In genomic region chr21:17784604-17785402, GRCh38 we compare ENCODE assay signal across 9 cellular contexts. TPM values are rescaled to one million over a fixed set of nuclear protein-coding genes. Genes with fewer than 3 reads are reported as not detected.
DNase-seq lines count a peak whose midpoint lies in the region; ATAC-seq and TF ChIP-seq lines count a peak whose summit lies in the region.
"Had no signal": no experiment of that assay in that cellular context is flagged by ENCODE, and none has a peak within 500 bp of the region (broad histone marks: within the 10 kb centered on the region; RNA-seq: fewer than 3 reads in every experiment).

No MANE protein-coding gene starts in this region.

- H3K27ac ChIP-seq in OCI-LY3 (ENCODE audit: low read length) = peak overlapping the region; percentile 98
- no peak overlapping the region for H3K27ac ChIP-seq in osteoblast (ENCODE audit: low read depth, low read length)
- H3K27ac ChIP-seq in PC-9 = no peak overlapping the region

- ATAC-seq in GM18870 (IDR thresholded peaks at IDR 0.05; ENCODE audit: unreplicated experiment) = peak; percentile 53
- ATAC-seq in HG02840 (IDR thresholded peaks at IDR 0.05; ENCODE audit: low FRiP score, unreplicated experiment) = peak; percentile 50
- peak in 1 of 2 donors; percentile 14 for ATAC-seq in naive B cell (ENCODE audit: low read depth in 2 of 2)
- ATAC-seq: Panc1 had no signal

- peak overlapping the region; percentile 68 for H3K9ac ChIP-seq in OCI-LY3 (ENCODE audit: low read length)

- TF ChIP-seq CTCF in OCI-LY3 (IDR thresholded peaks at IDR 0.05; ENCODE audit: low read depth, low read length) (no peak), osteoblast (IDR thresholded peaks at IDR 0.05; ENCODE audit: extremely low read depth, low read depth, low read length) (no peak), PC-9 (conservative IDR thresholded peaks at IDR 0.05) (no peak)

- CTCF ChIA-PET in PC-9 (lab: Charles Lee) = no interaction called here

- H3K9me2 ChIP-seq in PC-9 (ENCODE audit: insufficient read depth) = no peaks in the 10 kb centered on the region

- DNase-seq in naive B cell (no peak), NCI-H2227 treated with DMSO at 0.1 percent for 48 hours (lab: John Stamatoyannopoulos, UW) (no peak), NCI-H446 (lab: John Stamatoyannopoulos, UW) (no peak), osteoblast (ENCODE audit: insufficient read length, low spot score, missing footprints) (no peak), PC-9 (no peak)

- H2AFZ ChIP-seq in OCI-LY3 (ENCODE audit: low read depth, low read length) (no peak overlapping the region), osteoblast (ENCODE audit: low read length) (no peak overlapping the region), PC-9 (no peak overlapping the region)

- H3K36me3 ChIP-seq in OCI-LY3 (replicated peaks; ENCODE audit: low read depth, low read length) = peaks cover 45% of the 10 kb centered on the region
- peaks cover 6% of the 10 kb centered on the region for H3K36me3 ChIP-seq in osteoblast (ENCODE audit: insufficient read depth, low read length)
- peaks cover 7% of the 10 kb centered on the region; the same call in 1 of the 2 replicates for H3K36me3 ChIP-seq in PC-9 (ENCODE audit: low read depth)

- H3K4me3 Mint-ChIP-seq in naive B cell = peak overlapping the region; percentile 1 to 93 (median 82)

- H3K27me3 Mint-ChIP-seq in naive B cell = peaks cover 0 to 1% (median 0%) of the 10 kb centered on the region in 3 donors

- intact Hi-C loops in PC-9 (cut with micrococcal nuclease; ENCODE audit: unreplicated experiment) = no loop called here

- H3K4me1 ChIP-seq in OCI-LY3 (ENCODE audit: low read length) (peaks cover 70% of the 10 kb centered on the region), osteoblast (ENCODE audit: insufficient read depth, low read length) (peaks cover 4% of the 10 kb centered on the region), PC-9 (replicated peaks; ENCODE audit: insufficient read depth) (no peaks in the 10 kb centered on the region)

- peak overlapping the region; percentile 59 for H3K4me3 ChIP-seq in OCI-LY3 (ENCODE audit: low read length)
- no peak overlapping the region for H3K4me3 ChIP-seq in osteoblast (ENCODE audit: insufficient read depth, low read length)
- no peak overlapping the region for H3K4me3 ChIP-seq in PC-9

- H3K79me2 ChIP-seq in OCI-LY3 (ENCODE audit: low read length) (no peaks in the 10 kb centered on the region), osteoblast (ENCODE audit: insufficient read depth, low read length) (no peaks in the 10 kb centered on the region), PC-9 (ENCODE audit: low read depth) (no peaks in the 10 kb centered on the region)

- H3K27me3 ChIP-seq in OCI-LY3 (ENCODE audit: low read depth, low read length) (no peaks in the 10 kb centered on the region), osteoblast (ENCODE audit: insufficient read depth, low read length) (no peaks in the 10 kb centered on the region), PC-9 (ENCODE audit: insufficient read depth, low read depth) (no peaks in the 10 kb centered on the region)

- POLR2A ChIA-PET in PC-9 (lab: Charles Lee; ENCODE audit: unreplicated experiment) = no interaction called here

- H3K9me3 ChIP-seq in OCI-LY3 (ENCODE audit: insufficient read depth, low read length) = peaks cover 12% of the 10 kb centered on the region; the same call in 1 of the 2 replicates
- no peaks in the 10 kb centered on the region for H3K9me3 ChIP-seq in osteoblast (ENCODE audit: low read depth, low read length)
- no peaks in the 10 kb centered on the region for H3K9me3 ChIP-seq in PC-9 (ENCODE audit: insufficient read depth, low read depth)

- H3K36me3 Mint-ChIP-seq in naive B cell = peaks cover 6 to 14% of the 10 kb centered on the region in 2 donors

- H3K4me2 ChIP-seq in OCI-LY3 (ENCODE audit: low read length) (peak overlapping the region; percentile 73), osteoblast (ENCODE audit: insufficient read depth, low read length) (no peak overlapping the region), PC-9 (no peak overlapping the region)

- no peaks in the 10 kb centered on the region for H3F3A ChIP-seq in PC-9 (ENCODE audit: insufficient read depth, low read depth)

- peaks cover 0 to 2% (median 0%) of the 10 kb centered on the region in 7 donors for H3K9me3 Mint-ChIP-seq in naive B cell

- H4K20me1 ChIP-seq in OCI-LY3 (ENCODE audit: insufficient read depth, low read length) = no peaks in the 10 kb centered on the region
- no peaks in the 10 kb centered on the region for H4K20me1 ChIP-seq in osteoblast (ENCODE audit: insufficient read depth, low read length)
- H4K20me1 ChIP-seq in PC-9 (ENCODE audit: insufficient read depth) = no peaks in the 10 kb centered on the region

- BruUV-seq in PC-9 (replicated peaks; lab: Mats Ljungman, UMichigan) = no TSS peak

- H3K4me1 Mint-ChIP-seq in naive B cell = peaks cover 53 to 68% (median 62%) of the 10 kb centered on the region in 3 donors

- peak overlapping the region in 5 of 6 donors; percentile 10 to 92 (median 70) for H3K27ac Mint-ChIP-seq in naive B cell

RNA-seq across cellular contexts. Expression of gene C21orf91, which starts 34.4 kb away (rescaled TPM):
- polyA plus RNA-seq in naive B cell (ENCODE audit: low read depth in 6 of 6) = 10 to 100 TPM; 18.5 to 35.2 (median 32.9) TPM
- total RNA-seq in osteoblast = 18.1 and 19.7 TPM in 2 replicates
- 14.5 and 15.5 TPM in 2 replicates for total RNA-seq in PC-9 (2021)
